Comparison of ENCODE assay signal across 27 cellular contexts in the genomic region with DNA sequence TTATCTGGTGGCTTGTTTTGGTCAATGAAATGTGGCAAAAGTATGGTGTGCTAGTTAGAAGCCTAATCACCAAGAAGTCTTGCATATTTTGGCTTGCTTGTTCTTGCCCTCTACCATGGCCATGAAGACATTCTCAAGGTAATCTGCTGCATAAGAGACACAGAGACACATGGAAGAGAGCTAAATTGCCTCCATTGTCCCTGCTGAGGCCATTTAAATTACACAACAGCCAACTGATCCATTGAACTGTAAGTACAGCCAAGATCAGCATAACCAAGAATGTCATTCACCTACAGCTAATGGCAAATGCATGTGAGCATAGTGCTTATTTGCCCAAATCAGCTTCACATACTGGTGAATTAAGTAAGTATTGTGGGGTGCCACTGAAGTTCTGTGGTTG.
"Had no signal": no experiment of that assay in that cellular context is flagged by ENCODE, and none has a peak within 500 bp of the region (broad histone marks: within the 10 kb centered on the region; RNA-seq: fewer than 3 reads in every experiment).

No MANE protein-coding gene starts in this region.

- H3K36me3 Mint-ChIP-seq: activated CD4-positive, alpha-beta memory T cell treated with anti-CD3 and anti-CD28 coated beads for 36 hours; mesothelial cell of epicardium; naive B cell had no signal

- H3K9me3 Mint-ChIP-seq: activated CD4-positive, alpha-beta T cell treated with anti-CD3 and anti-CD28 coated beads, Interleukin-2, amount 10 ng/mL, durations not matched to agents 24 days and 14 days; mesothelial cell of epicardium; nephron progenitor cell; T-helper 1 cell treated with Interleukin-12 subunit alpha and Interleukin-12 subunit beta and Interleukin-4 antibody, amounts not matched to agents 30 μg/mL and 1 μg/mL, for 36 hours had no signal

- H3K27me3 Mint-ChIP-seq: activated CD4-positive, alpha-beta memory T cell treated with anti-CD3 and anti-CD28 coated beads for 36 hours; activated CD4-positive, alpha-beta T cell treated with anti-CD3 and anti-CD28 coated beads, Interleukin-2, amount 10 ng/mL, durations not matched to agents 24 days and 14 days; effector memory CD8-positive, alpha-beta T cell; naive B cell had no signal

- H3K4me1 ChIP-seq: gastrocnemius medialis, psoas muscle, testis, transverse colon had no signal

- H3K4me3 ChIP-seq: coronary artery, gastrocnemius medialis, hepatocyte, ovary, psoas muscle, testis, transverse colon had no signal

- H3K4me3 Mint-ChIP-seq: activated CD4-positive, alpha-beta memory T cell treated with anti-CD3 and anti-CD28 coated beads for 36 hours; activated CD4-positive, alpha-beta T cell treated with anti-CD3 and anti-CD28 coated beads, Interleukin-2, amount 10 ng/mL, durations not matched to agents 24 days and 14 days; effector memory CD8-positive, alpha-beta T cell; mesothelial cell of epicardium; naive B cell; nephron progenitor cell; T-helper 1 cell treated with Interleukin-12 subunit alpha and Interleukin-12 subunit beta and Interleukin-4 antibody, amounts not matched to agents 30 μg/mL and 1 μg/mL, for 36 hours had no signal

- ATAC-seq: effector memory CD8-positive, alpha-beta T cell; gastrocnemius medialis; psoas muscle had no signal

- H3K27me3 ChIP-seq: brain microvascular endothelial cell, gastrocnemius medialis, hepatocyte, testis, transverse colon had no signal

- H3K36me3 ChIP-seq: brain microvascular endothelial cell, gastrocnemius medialis, ovary, transverse colon had no signal

- FAIRE-seq: astrocyte, TTC549 had no signal

- DNase-seq: activated CD4-positive, alpha-beta memory T cell treated with anti-CD3 and anti-CD28 coated beads for 36 hours; activated CD4-positive, alpha-beta T cell treated with anti-CD3 and anti-CD28 coated beads, Interleukin-2, amount 10 ng/mL, durations not matched to agents 24 days and 14 days; activated CD4-positive, CD25-positive, alpha-beta regulatory T cell treated with anti-CD3 and anti-CD28 coated beads, Interleukin-2, amount 50 U/mL, for 72 hours; activated CD8-positive, alpha-beta memory T cell treated with anti-CD3 and anti-CD28 coated beads, Interleukin-2, amount 50 U/mL, for 4 hours; activated gamma-delta T cell treated with Interleukin-2 at 50 U/mL for 16 hours; activated naive CD4-positive, alpha-beta T cell treated with anti-CD3 and anti-CD28 coated beads, Interleukin-2, amount 50 U/mL, for 16 hours; activated T-cell treated with anti-CD3 and anti-CD28 coated beads, Interleukin-2, amount 50 U/mL, for 1 hour; amniotic stem cell; brain microvascular endothelial cell; effector memory CD8-positive, alpha-beta T cell; erythroblast; gastrocnemius medialis; glutamatergic neuron; naive B cell; nephron progenitor cell; ovary; psoas muscle; stimulated activated naive CD4-positive, alpha-beta T cell treated with Interleukin-2 at 50 U/mL for 16 hours; T-helper 9 cell; testis; transverse colon had no signal

- H3K27ac ChIP-seq: brain microvascular endothelial cell, coronary artery, gastrocnemius medialis, hepatocyte, ovary, psoas muscle, testis, transverse colon had no signal

- H3K9me3 ChIP-seq: gastrocnemius medialis, ovary, psoas muscle, testis, transverse colon had no signal

- H3K27ac Mint-ChIP-seq: activated CD4-positive, alpha-beta memory T cell treated with anti-CD3 and anti-CD28 coated beads for 36 hours; activated CD4-positive, alpha-beta T cell treated with anti-CD3 and anti-CD28 coated beads, Interleukin-2, amount 10 ng/mL, durations not matched to agents 24 days and 14 days; effector memory CD8-positive, alpha-beta T cell; mesothelial cell of epicardium; naive B cell; nephron progenitor cell; T-helper 1 cell treated with Interleukin-12 subunit alpha and Interleukin-12 subunit beta and Interleukin-4 antibody, amounts not matched to agents 30 μg/mL and 1 μg/mL, for 36 hours had no signal

- H3K4me1 Mint-ChIP-seq: activated CD4-positive, alpha-beta T cell treated with anti-CD3 and anti-CD28 coated beads, Interleukin-2, amount 10 ng/mL, durations not matched to agents 24 days and 14 days; mesothelial cell of epicardium; naive B cell; nephron progenitor cell had no signal
